1 cellular context compared by ENCODE assay signal in genomic region chr11:88310246-88310645, GRCh38.
TF ChIP-seq lines count a peak whose summit lies in the region.

No MANE protein-coding gene starts in this region.

TF ChIP-seq in WTC11, 78 proteins besides CTCF, POLR2A, EP300 and RAD21 (continued from another document):
- TF ChIP-seq ATF2 (CRISPR knock-in tag; IDR thresholded peaks at IDR 0.05; ENCODE audit: borderline replicate concordance, low read depth) (no peak), JAZF1 (CRISPR knock-in tag; IDR thresholded peaks at IDR 0.05) (no peak), EMX1 (CRISPR knock-in tag; IDR thresholded peaks at IDR 0.05) (no peak), GTF2I (CRISPR knock-in tag; conservative IDR thresholded peaks at IDR 0.05) (no peak), ATF3 (CRISPR knock-in tag; conservative IDR thresholded peaks at IDR 0.05) (no peak), ZNF423 (CRISPR knock-in tag; IDR thresholded peaks at IDR 0.05) (no peak), ZNF219 (CRISPR knock-in tag; IDR thresholded peaks at IDR 0.05; ENCODE audit: borderline replicate concordance) (no peak), ZNF121 (CRISPR knock-in tag; IDR thresholded peaks at IDR 0.05) (no peak), OVOL2 (CRISPR knock-in tag; IDR thresholded peaks at IDR 0.05; ENCODE audit: borderline replicate concordance) (no peak), ESRRA (CRISPR knock-in tag; IDR thresholded peaks at IDR 0.05; ENCODE audit: borderline replicate concordance) (no peak), ZNF317 (CRISPR knock-in tag; IDR thresholded peaks at IDR 0.05; ENCODE audit: borderline replicate concordance, low read depth) (no peak), PRDM15 (CRISPR knock-in tag; IDR thresholded peaks at IDR 0.05) (no peak)
TF ChIP-seq in WTC11: peak in this region for 0.
